In genomic region chr6:42243046-42243445, GRCh38 we compare ENCODE assay signal across 27 cellular contexts. TPM values are rescaled to one million over a fixed set of nuclear protein-coding genes. Genes with fewer than 3 reads are reported as not detected.
DNase-seq lines count a peak whose midpoint lies in the region; ATAC-seq and TF ChIP-seq lines count a peak whose summit lies in the region.
"Had no signal": no experiment of that assay in that cellular context is flagged by ENCODE, and none has a peak within 500 bp of the region (broad histone marks: within the 10 kb centered on the region; RNA-seq: fewer than 3 reads in every experiment).

No MANE protein-coding gene starts in this region.

- no peaks in the 10 kb centered on the region for H3K79me2 ChIP-seq in H9 (ENCODE audit: insufficient read depth, low read length)

- no peak overlapping the region for H3K4me3 ChIP-seq in LNCaP clone FGC (ENCODE audit: low read depth, low read length)
- H3K4me3 ChIP-seq in astrocyte of the spinal cord (ENCODE audit: low read depth, low read length): no peak overlapping the region
- H3K4me3 ChIP-seq in epithelial cell of esophagus (ENCODE audit: low read length): no peak overlapping the region
- no peak overlapping the region for H3K4me3 ChIP-seq in effector memory CD4-positive, alpha-beta T cell (ENCODE audit: insufficient read depth, low read depth, low read length, poor library complexity, severe bottlenecking)
- H3K4me3 ChIP-seq: A549, HAP-1, K562, MG63 had no signal

- in situ Hi-C loops in astrocyte of the spinal cord (cut with HindIII; ENCODE audit: low sequenced_read_pairs): no loop called here

- H3K27ac ChIP-seq in H9 (ENCODE audit: insufficient read length, low read depth, low read length): no peak overlapping the region
- no peak overlapping the region for H3K27ac ChIP-seq in effector memory CD4-positive, alpha-beta T cell (ENCODE audit: insufficient read depth, low read length, poor library complexity, severe bottlenecking)
- H3K27ac ChIP-seq: A549, HL-60 had no signal

- H3K4me3 Mint-ChIP-seq in H9: no peak overlapping the region
- H3K4me3 Mint-ChIP-seq: CD4-positive, alpha-beta memory T cell; T-cell had no signal

- no peak overlapping the region for H2BK20ac ChIP-seq in H9 (ENCODE audit: low read depth, low read length, poor library complexity, severe bottlenecking)

- no peaks in the 10 kb centered on the region for H3K79me1 ChIP-seq in H9 (ENCODE audit: insufficient read depth, low read depth, low read length, poor library complexity, severe bottlenecking)

- H3K4me1 ChIP-seq in H9 (ENCODE audit: insufficient read depth, low read length): no peaks in the 10 kb centered on the region; the same call in 1 of the 2 replicates
- H3K4me1 ChIP-seq in effector memory CD4-positive, alpha-beta T cell (ENCODE audit: control insufficient read depth, insufficient read depth, low read length, poor library complexity, severe bottlenecking): no peaks in the 10 kb centered on the region

- no peaks in the 10 kb centered on the region for H4K20me1 ChIP-seq in H9 (ENCODE audit: control insufficient read depth, insufficient read depth, insufficient read length)

- TF ChIP-seq CTCF in H9 (conservative IDR thresholded peaks at IDR 0.05) (no peak), LNCaP clone FGC (IDR thresholded peaks at IDR 0.05; ENCODE audit: control insufficient read depth, extremely low read depth, insufficient read depth) (no peak), astrocyte of the spinal cord (IDR thresholded peaks at IDR 0.05; ENCODE audit: low read depth, low read length) (no peak), epithelial cell of esophagus (IDR thresholded peaks at IDR 0.05; ENCODE audit: insufficient read depth, low read depth, low read length, missing control alignments) (no peak)

- peaks cover 35 to 40% of the 10 kb centered on the region in 2 experiments for H3K4me1 Mint-ChIP-seq in H9

- peaks cover 43% of the 10 kb centered on the region for H3K36me3 ChIP-seq in effector memory CD4-positive, alpha-beta T cell (ENCODE audit: control insufficient read depth, insufficient read depth, low read length)
- H3K36me3 ChIP-seq: MG63 had no signal

- H2BK15ac ChIP-seq in H9 (ENCODE audit: low read depth, low read length): no peak overlapping the region

- no peaks in the 10 kb centered on the region for H3K23me2 ChIP-seq in H9 (ENCODE audit: insufficient read length, low read depth, low read length, poor library complexity, severe bottlenecking)

- ATAC-seq in GM21786 (IDR thresholded peaks at IDR 0.05; ENCODE audit: unreplicated experiment) (no peak), GM19463 (IDR thresholded peaks at IDR 0.05; ENCODE audit: unreplicated experiment) (no peak)
- ATAC-seq: A549, K562, T-cell had no signal

- peaks cover 29 to 59% (median 55%) of the 10 kb centered on the region in 3 experiments; a peak in 6 of 7 replicates for H3K36me3 Mint-ChIP-seq in H9 (ENCODE audit: insufficient read depth in 1 of 3, low read depth in 3 of 3)

- no peak overlapping the region for H3K4me2 ChIP-seq in H9 (ENCODE audit: insufficient read depth, insufficient read length, low read length)
- H3K4me2 ChIP-seq: A549 had no signal

- H3K27me3 ChIP-seq in H9 (ENCODE audit: insufficient read depth, low read length): no peaks in the 10 kb centered on the region
- no peaks in the 10 kb centered on the region for H3K27me3 ChIP-seq in effector memory CD4-positive, alpha-beta T cell (replicated peaks; ENCODE audit: control insufficient read depth, insufficient read depth, low read length, poor library complexity, severe bottlenecking)
- H3K27me3 ChIP-seq: MG63 had no signal

- H2AK5ac ChIP-seq in H9 (ENCODE audit: insufficient read length, low read length): no peak overlapping the region

- H4K5ac ChIP-seq in H9 (ENCODE audit: insufficient read length, low read depth, low read length): no peak overlapping the region

- H3K9me3 ChIP-seq in H9 (ENCODE audit: control insufficient read depth, low read depth, low read length): no peaks in the 10 kb centered on the region
- H3K9me3 ChIP-seq in effector memory CD4-positive, alpha-beta T cell (ENCODE audit: control insufficient read depth, low read length): no peaks in the 10 kb centered on the region
- H3K9me3 ChIP-seq: A549, HAP-1, MG63 had no signal

- H3K56ac ChIP-seq in H9 (ENCODE audit: insufficient read length, low read depth, low read length): no peak overlapping the region

- no peaks in the 10 kb centered on the region; the same call in 1 of the 2 replicates for H3K27me3 Mint-ChIP-seq in H9 (ENCODE audit: low read depth)
- H3K27me3 Mint-ChIP-seq: CD4-positive, alpha-beta memory T cell; T-cell had no signal

- no peak overlapping the region for H3K9ac ChIP-seq in H9 (ENCODE audit: extremely low read depth, insufficient read length, low read length)

- H2AFZ ChIP-seq in H9 (ENCODE audit: low read length): no peak overlapping the region

- peak overlapping the region in 2 of 3 experiments; percentile 60 to 65; a peak in 3 of 7 replicates for H3K27ac Mint-ChIP-seq in H9
- H3K27ac Mint-ChIP-seq: T-cell had no signal

- H3K18ac ChIP-seq in H9 (ENCODE audit: insufficient read length, low read depth, low read length): no peak overlapping the region

- H3T11ph ChIP-seq in H9 (ENCODE audit: low read length): no peak overlapping the region

- H4K8ac ChIP-seq in H9 (replicated peaks; ENCODE audit: insufficient read length, low read depth, low read length): no peak overlapping the region

- no peak overlapping the region for H2BK12ac ChIP-seq in H9 (ENCODE audit: insufficient read length, low read depth, low read length)

- H3K9me3 Mint-ChIP-seq in H9: no peaks in the 10 kb centered on the region
- H3K9me3 Mint-ChIP-seq: CD4-positive, alpha-beta memory T cell; T-cell had no signal

- H2BK120ac ChIP-seq in H9 (ENCODE audit: low read depth, low read length, poor library complexity, severe bottlenecking): no peak overlapping the region

- no peak overlapping the region for H3K23ac ChIP-seq in H9 (ENCODE audit: insufficient read length, low read depth, low read length)

- no peak overlapping the region for H3K4ac ChIP-seq in H9 (ENCODE audit: low read depth, low read length)

- H3K14ac ChIP-seq in H9 (ENCODE audit: insufficient read depth, low read length): no peak overlapping the region

- no peak for DNase-seq in H9
- DNase-seq in LNCaP clone FGC (ENCODE audit: low read depth): peak; percentile 52
- peak; percentile 58 for DNase-seq in astrocyte of the spinal cord (ENCODE audit: low read depth, low spot score)
- DNase-seq in epithelial cell of esophagus (ENCODE audit: low read depth): peak; percentile 20
- no peak for DNase-seq in effector memory CD4-positive, alpha-beta T cell
- no peak for DNase-seq in HCEC 1CT
- DNase-seq: C1 segment of cervical spinal cord; CD4-positive, alpha-beta memory T cell; COR-L47; DMS79; GF-D8; Kasumi-1; MG63; NCI-H1105 treated with DMSO at 0.1 percent for 48 hours; NCI-H2029 treated with DMSO at 0.1 percent for 48 hours; NCI-H446 treated with DMSO at 0.1 percent for 48 hours; NCI-H526; NK-92 treated with Interleukin-12 subunit alpha and Interleukin-12 subunit beta, amount 100 ng/mL, for 24 hours; RPMI8226; SHP77; T-cell had no signal

- no peak overlapping the region for H4K91ac ChIP-seq in H9 (ENCODE audit: insufficient read length, low read depth, low read length)

- H2BK5ac ChIP-seq in H9 (ENCODE audit: insufficient read length, low read length): no peak overlapping the region

- no CpG with 5 or more reads among the region's 11 CpGs for WGBS in H9 (ENCODE audit: extremely low coverage, insufficient read length, low lambda C conversion rate)

RNA-seq across cellular contexts. Expression of gene MRPS10, which starts 25.4 kb away (rescaled TPM):
- total RNA-seq in H9 (2021): 33.9 and 36.3 TPM in 2 replicates

RNA-seq across cellular contexts. Expression of gene GUCA1B, which starts 48.3 kb away (rescaled TPM):
- 1.1 and 1.3 TPM in 2 replicates for total RNA-seq in H9 (2021)

Comparison
In these comparisons a context has a peak if more than half of its experiments do, and no peak if none do; other contexts are left out.
1. DNase-seq: peak in LNCaP clone FGC (single experiment), astrocyte of the spinal cord (single experiment) and epithelial cell of esophagus (single experiment); none in H9 (single experiment), effector memory CD4-positive, alpha-beta T cell (0 of 3) and HCEC 1CT (single experiment).